In the genomic region with DNA sequence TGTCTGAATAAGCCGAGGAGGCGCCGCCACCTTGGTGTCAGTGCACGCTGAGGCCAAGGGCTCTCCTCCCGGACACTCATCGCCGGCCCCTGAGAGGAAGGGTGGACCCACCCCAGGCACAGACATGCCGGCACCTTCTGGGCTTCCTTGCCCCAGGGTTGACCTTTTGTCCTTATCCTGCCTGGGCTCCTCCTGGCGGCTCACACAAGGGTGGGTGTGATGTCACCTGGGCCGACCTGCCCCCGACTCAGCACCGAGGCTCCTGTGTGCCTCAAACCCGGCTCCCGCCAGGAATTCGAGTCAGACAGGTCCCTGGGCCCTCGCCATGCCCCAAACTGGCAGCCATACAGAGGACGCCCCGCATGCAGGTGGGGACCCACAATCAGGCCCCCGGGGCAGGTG, we compare ENCODE assay signal across 21 cellular contexts. TPM values are rescaled to one million over a fixed set of nuclear protein-coding genes. Genes with fewer than 3 reads are reported as not detected.
DNase-seq lines count a peak whose midpoint lies in the region; ATAC-seq and TF ChIP-seq lines count a peak whose summit lies in the region.
"Had no signal": no experiment of that assay in that cellular context is flagged by ENCODE, and none has a peak within 500 bp of the region (broad histone marks: within the 10 kb centered on the region; RNA-seq: fewer than 3 reads in every experiment).

No MANE protein-coding gene starts in this region.

- peaks cover 0 to 57% (median 0%) of the 10 kb centered on the region in 7 donors for H3K27me3 ChIP-seq in spleen (replicated peaks in 1 of 7)
- H3K27me3 ChIP-seq: MG63 had no signal

- ATAC-seq in esophagus mucosa (peak; percentile 66), left lobe of liver (no peak)
- ATAC-seq: GM23338 had no signal

- H3K9me3 Mint-ChIP-seq in activated T-cell treated with anti-CD3 and anti-CD28 coated beads, Interleukin-2, amount 50 U/mL, for 24 hours = no peaks in the 10 kb centered on the region
- H3K9me3 Mint-ChIP-seq: CD8-positive, alpha-beta memory T cell; GM23338 had no signal

- H3K27ac Mint-ChIP-seq in activated T-cell treated with anti-CD3 and anti-CD28 coated beads, Interleukin-2, amount 50 U/mL, for 24 hours = no peak overlapping the region
- H3K27ac Mint-ChIP-seq: GM23338 had no signal

- no peak for TF ChIP-seq CTCF in spleen (IDR thresholded peaks at IDR 0.05 in 8 of 11, conservative IDR thresholded peaks at IDR 0.05 in 3 of 11)

- peaks cover 29% of the 10 kb centered on the region for H3K4me1 Mint-ChIP-seq in activated T-cell treated with anti-CD3 and anti-CD28 coated beads, Interleukin-2, amount 50 U/mL, for 24 hours (ENCODE audit: low read depth)

- peak; percentile 20 for DNase-seq in activated T-cell treated with anti-CD3 and anti-CD28 coated beads, Interleukin-2, amount 50 U/mL, for 24 hours
- DNase-seq in activated T-cell treated with anti-CD3 and anti-CD28 coated beads, Interleukin-2, amount 50 U/mL, for 1 hour = no peak
- DNase-seq in left lobe of liver (ENCODE audit: low spot score) = peak; percentile 45
- DNase-seq in spleen = peak; percentile 73
- DNase-seq in DMS53 treated with DMSO at 0.1 percent for 48 hours (lab: John Stamatoyannopoulos, UW; ENCODE audit: unreplicated experiment) = no peak
- DNase-seq in HuH-7.5 (ENCODE audit: low spot score) = no peak
- no peak for DNase-seq in NCI-H2171 treated with DMSO at 0.1 percent for 48 hours (lab: John Stamatoyannopoulos, UW)
- DNase-seq: CD8-positive, alpha-beta memory T cell; DND-41; GF-D8; Karpas-422; MG63; NCI-H1092 treated with DMSO at 0.1 percent for 48 hours; NCI-H2227 treated with DMSO at 0.1 percent for 48 hours; NCI-H526 treated with DMSO at 0.1 percent for 48 hours; NK-92 treated with Interleukin-12 subunit alpha and Interleukin-12 subunit beta, amount 100 ng/mL, for 24 hours had no signal

- H3K4me3 Mint-ChIP-seq in activated T-cell treated with anti-CD3 and anti-CD28 coated beads, Interleukin-2, amount 50 U/mL, for 24 hours = no peak overlapping the region
- H3K4me3 Mint-ChIP-seq: CD8-positive, alpha-beta memory T cell; GM23338 had no signal

- H3K9me3 ChIP-seq in spleen = no peaks in the 10 kb centered on the region
- H3K9me3 ChIP-seq: BLaER1 treated with 17β-estradiol and CSF1 and Interleukin-3, amounts not matched to agents 10 nM and 100 nM; MG63 had no signal

- H3K27ac ChIP-seq in spleen = no peak overlapping the region
- H3K27ac ChIP-seq: BLaER1 treated with 17β-estradiol and CSF1 and Interleukin-3, amounts not matched to agents 10 nM and 100 nM had no signal

- H3K4me3 ChIP-seq in spleen = no peak overlapping the region
- H3K4me3 ChIP-seq: BLaER1 treated with 17β-estradiol and CSF1 and Interleukin-3, amounts not matched to agents 10 nM and 100 nM; GM23338; MG63 had no signal

- H3K36me3 Mint-ChIP-seq in activated T-cell treated with anti-CD3 and anti-CD28 coated beads, Interleukin-2, amount 50 U/mL, for 24 hours (ENCODE audit: low read depth) = no peaks in the 10 kb centered on the region

- H3K27me3 Mint-ChIP-seq in activated T-cell treated with anti-CD3 and anti-CD28 coated beads, Interleukin-2, amount 50 U/mL, for 24 hours = peaks cover 28% of the 10 kb centered on the region

- no peaks in the 10 kb centered on the region for H3K36me3 ChIP-seq in spleen
- H3K36me3 ChIP-seq: BLaER1 treated with 17β-estradiol and CSF1 and Interleukin-3, amounts not matched to agents 10 nM and 100 nM; MG63 had no signal

- intact Hi-C loops in spleen (cut with DNase I; ENCODE audit: low total_unique reads) = no loop called here

- 76 to 94% (median 82%) methylated on average over 9 to 19 of the region's 19 CpGs for WGBS in spleen, 5 donors

- peaks cover 0 to 34% (median 13%) of the 10 kb centered on the region in 6 donors for H3K4me1 ChIP-seq in spleen

- no peak for TF ChIP-seq POLR2A in spleen (IDR thresholded peaks at IDR 0.05)

RNA-seq across cellular contexts. Expression of gene CFAP46, which starts 17.7 kb away (rescaled TPM):
- total RNA-seq in esophagus mucosa (0.64 TPM), left lobe of liver (0.08 TPM), spleen (1 to 10 TPM in 1 of 7 donors, under 1 TPM in 5, not detected in 1; 0.09 to 1.1 (median 0.45) TPM)
- under 1 TPM in 2 of 3 donors, not detected in 1; 0.03 to 0.08 TPM for polyA plus RNA-seq in spleen
- total RNA-seq: OCI-LY7, RPMI7951 had no signal
- polyA plus RNA-seq: CD8-positive, alpha-beta memory T cell had no signal

Comparison
In these comparisons a context has a peak if more than half of its experiments do, and no peak if none do; other contexts are left out.
1. DNase-seq: peak in activated T-cell treated with anti-CD3 and anti-CD28 coated beads, Interleukin-2, amount 50 U/mL, for 24 hours (single experiment), left lobe of liver (single experiment) and spleen (single experiment); none in activated T-cell treated with anti-CD3 and anti-CD28 coated beads, Interleukin-2, amount 50 U/mL, for 1 hour (single experiment), DMS53 treated with DMSO at 0.1 percent for 48 hours (single experiment), HuH-7.5 (single experiment) and NCI-H2171 treated with DMSO at 0.1 percent for 48 hours (single experiment).